ENCODE assay signal across 28 cellular contexts in genomic region chr10:24925799-24926198, GRCh38. TPM values are rescaled to one million over a fixed set of nuclear protein-coding genes. Genes with fewer than 3 reads are reported as not detected.
"Had no signal": no experiment of that assay in that cellular context is flagged by ENCODE, and none has a peak within 500 bp of the region (broad histone marks: within the 10 kb centered on the region; RNA-seq: fewer than 3 reads in every experiment).

No MANE protein-coding gene starts in this region.

- H3K9me3 ChIP-seq: MG63, SK-N-SH had no signal

- DNase-seq: IMR-90, Karpas-422, KG1, MG63, NCI-H1092, NCI-H1105 treated with DMSO at 0.1 percent for 48 hours, NCI-H1417 treated with DMSO at 0.1 percent for 48 hours, NCI-H146, NCI-H1694 treated with DMSO at 0.1 percent for 48 hours, NCI-H1930, NCI-H2081, NCI-H2107, NCI-H2171, NCI-H226, NCI-H446, NCI-H510A, NCI-H524 treated with DMSO at 0.1 percent for 48 hours, NCI-H69, NCI-H774, PC-3, SHP77, SK-N-SH, SW 1271 had no signal

- H3K4me3 ChIP-seq: MG63 had no signal

- H3K36me3 ChIP-seq: MG63 had no signal

- ATAC-seq: HepG2, Panc1, PC-3 had no signal

- H3K27me3 ChIP-seq: MG63 had no signal

- H3K27ac ChIP-seq: RWPE1 had no signal

RNA-seq across cellular contexts. Expression of gene PRTFDC1, which starts 26.6 kb away (rescaled TPM):
- total RNA-seq: HepG2, HT1080, OCI-LY7 had no signal
